Comparison of ENCODE assay signal across 29 cellular contexts in genomic region chr3:14592836-14593235, GRCh38.
"Had no signal": no experiment of that assay in that cellular context is flagged by ENCODE, and none has a peak within 500 bp of the region (broad histone marks: within the 10 kb centered on the region; RNA-seq: fewer than 3 reads in every experiment).

No MANE protein-coding gene starts in this region.

- H3K27ac Mint-ChIP-seq: stimulated activated effector memory CD8-positive, alpha-beta T cell treated with anti-CD3 and anti-CD28 coated beads, Interleukin-12 subunit alpha, Interleukin-12 subunit beta, amount 100 ng/mL, for 72 hours; stimulated activated memory B cell treated with anti-CD40 and anti-IgM and Interleukin-4, amounts not matched to agents 10 μg/mL and 1 μg/mL and 100 μg/mL, for 72 hours; stimulated activated naive B cell treated with anti-CD40 and anti-IgM and Interleukin-4, amounts not matched to agents 10 μg/mL and 1 μg/mL and 100 μg/mL, for 72 hours; stimulated activated naive CD8-positive, alpha-beta T cell treated with anti-CD3 and anti-CD28 coated beads, Interleukin-15, amount 100 ng/mL, for 72 hours; stimulated activated naive CD8-positive, alpha-beta T cell treated with anti-CD3 and anti-CD28 coated beads, Interleukin-15, Interleukin-2, amounts not matched to agents 100 ng/mL and 50 ng/mL, for 24 hours; type B pancreatic cell had no signal

- H3K36me3 ChIP-seq: stomach, suprapubic skin, thoracic aorta, thyroid gland, tibial artery, tibial nerve, transverse colon, upper lobe of left lung, upper lobe of right lung, uterus, vagina had no signal

- H3K4me3 Mint-ChIP-seq: stimulated activated effector memory CD8-positive, alpha-beta T cell treated with anti-CD3 and anti-CD28 coated beads, Interleukin-12 subunit alpha, Interleukin-12 subunit beta, amount 100 ng/mL, for 72 hours; stimulated activated memory B cell treated with anti-CD40 and anti-IgM and Interleukin-4, amounts not matched to agents 10 μg/mL and 1 μg/mL and 100 μg/mL, for 72 hours; stimulated activated naive B cell treated with anti-CD40 and anti-IgM and Interleukin-4, amounts not matched to agents 10 μg/mL and 1 μg/mL and 100 μg/mL, for 72 hours; stimulated activated naive CD8-positive, alpha-beta T cell treated with anti-CD3 and anti-CD28 coated beads, Interleukin-15, amount 100 ng/mL, for 72 hours; stimulated activated naive CD8-positive, alpha-beta T cell treated with anti-CD3 and anti-CD28 coated beads, Interleukin-15, Interleukin-2, amounts not matched to agents 100 ng/mL and 50 ng/mL, for 24 hours; type B pancreatic cell had no signal

- H3K4me1 ChIP-seq: stomach, suprapubic skin, testis, thyroid gland, tibial artery, tibial nerve, transverse colon, upper lobe of left lung, upper lobe of right lung, uterus, vagina had no signal

- H3K27ac ChIP-seq: stomach, suprapubic skin, testis, thoracic aorta, thyroid gland, tibial artery, tibial nerve, transverse colon, upper lobe of left lung, upper lobe of right lung, uterus, vagina had no signal

- H3K4me3 ChIP-seq: stomach, suprapubic skin, testis, thoracic aorta, thyroid gland, tibial artery, tibial nerve, transverse colon, upper lobe of left lung, upper lobe of right lung, uterus, vagina had no signal

- H3K9me3 Mint-ChIP-seq: stimulated activated effector memory CD8-positive, alpha-beta T cell treated with anti-CD3 and anti-CD28 coated beads, Interleukin-12 subunit alpha, Interleukin-12 subunit beta, amount 100 ng/mL, for 72 hours; stimulated activated memory B cell treated with anti-CD40 and anti-IgM and Interleukin-4, amounts not matched to agents 10 μg/mL and 1 μg/mL and 100 μg/mL, for 72 hours; stimulated activated naive B cell treated with anti-CD40 and anti-IgM and Interleukin-4, amounts not matched to agents 10 μg/mL and 1 μg/mL and 100 μg/mL, for 72 hours; stimulated activated naive CD8-positive, alpha-beta T cell treated with anti-CD3 and anti-CD28 coated beads, Interleukin-15, amount 100 ng/mL, for 72 hours; stimulated activated naive CD8-positive, alpha-beta T cell treated with anti-CD3 and anti-CD28 coated beads, Interleukin-15, Interleukin-2, amounts not matched to agents 100 ng/mL and 50 ng/mL, for 24 hours; type B pancreatic cell had no signal

- ATAC-seq: stimulated activated effector memory CD8-positive, alpha-beta T cell treated with anti-CD3 and anti-CD28 coated beads, Interleukin-12 subunit alpha, Interleukin-12 subunit beta, amount 100 ng/mL, for 72 hours; stimulated activated memory B cell treated with anti-CD40 and anti-IgM and Interleukin-4, amounts not matched to agents 10 μg/mL and 1 μg/mL and 100 μg/mL, for 72 hours; stimulated activated naive B cell treated with anti-CD40 and anti-IgM and Interleukin-4, amounts not matched to agents 10 μg/mL and 1 μg/mL and 100 μg/mL, for 72 hours; stimulated activated naive CD8-positive, alpha-beta T cell treated with anti-CD3 and anti-CD28 coated beads, Interleukin-15, amount 100 ng/mL, for 72 hours; stimulated activated naive CD8-positive, alpha-beta T cell treated with anti-CD3 and anti-CD28 coated beads, Interleukin-15, Interleukin-2, amounts not matched to agents 100 U/mL and 50 U/mL, for 24 hours; upper lobe of right lung had no signal

- H3K4me1 Mint-ChIP-seq: stimulated activated effector memory CD8-positive, alpha-beta T cell treated with anti-CD3 and anti-CD28 coated beads, Interleukin-12 subunit alpha, Interleukin-12 subunit beta, amount 100 ng/mL, for 72 hours; stimulated activated memory B cell treated with anti-CD40 and anti-IgM and Interleukin-4, amounts not matched to agents 10 μg/mL and 1 μg/mL and 100 μg/mL, for 72 hours; stimulated activated naive B cell treated with anti-CD40 and anti-IgM and Interleukin-4, amounts not matched to agents 10 μg/mL and 1 μg/mL and 100 μg/mL, for 72 hours had no signal

- FAIRE-seq: urothelium cell line had no signal

- H3K36me3 Mint-ChIP-seq: stimulated activated effector memory CD8-positive, alpha-beta T cell treated with anti-CD3 and anti-CD28 coated beads, Interleukin-12 subunit alpha, Interleukin-12 subunit beta, amount 100 ng/mL, for 72 hours; stimulated activated memory B cell treated with anti-CD40 and anti-IgM and Interleukin-4, amounts not matched to agents 10 μg/mL and 1 μg/mL and 100 μg/mL, for 72 hours; stimulated activated naive B cell treated with anti-CD40 and anti-IgM and Interleukin-4, amounts not matched to agents 10 μg/mL and 1 μg/mL and 100 μg/mL, for 72 hours; type B pancreatic cell had no signal

- H3K27me3 ChIP-seq: testis, thyroid gland, upper lobe of left lung, uterus, vagina had no signal

- H3K9me3 ChIP-seq: stomach, suprapubic skin, testis, thoracic aorta, thyroid gland, tibial artery, tibial nerve, transverse colon, upper lobe of left lung, upper lobe of right lung, uterus, vagina had no signal

- DNase-seq: stimulated activated CD4-positive, alpha-beta T cell treated with anti-CD3 and anti-CD28 coated beads, Interleukin-2, amount 100 ng/mL, for 48 hours; stimulated activated CD4-positive, alpha-beta T cell treated with anti-CD3 and anti-CD28 coated beads, Interleukin-4, amount 100 ng/mL, for 1 hour; stimulated activated CD4-positive, alpha-beta T cell treated with anti-CD3 and anti-CD28 coated beads, Interleukin-4, amount 100 ng/mL, for 24 hours; stimulated activated CD4-positive, alpha-beta T cell treated with anti-CD3 and anti-CD28 coated beads, Interleukin-4, amount 100 ng/mL, for 4 hours; stimulated activated CD8-positive, alpha-beta memory T cell treated with anti-CD3 and anti-CD28 coated beads, Interleukin-4, amount 100 ng/mL, for 48 hours; stimulated activated naive B cell treated with anti-CD40 and anti-IgM and Interleukin-4, amounts not matched to agents 10 μg/mL and 1 μg/mL and 100 μg/mL, for 72 hours; stimulated activated naive CD4-positive, alpha-beta T cell; stimulated activated naive CD4-positive, alpha-beta T cell treated with Interleukin-2 at 50 U/mL for 16 hours; stimulated activated naive CD8-positive, alpha-beta T cell treated with anti-CD3 and anti-CD28 coated beads, Interleukin-15, amount 100 ng/mL, for 72 hours; stimulated activated naive CD8-positive, alpha-beta T cell treated with anti-CD3 and anti-CD28 coated beads, Interleukin-15, Interleukin-2, amounts not matched to agents 100 U/mL and 50 U/mL, for 24 hours; stomach; substantia nigra; testis; thyroid gland; transverse colon; trophoblast cell; upper lobe of left lung; upper lobe of right lung; uterus had no signal
